In the genomic region with DNA sequence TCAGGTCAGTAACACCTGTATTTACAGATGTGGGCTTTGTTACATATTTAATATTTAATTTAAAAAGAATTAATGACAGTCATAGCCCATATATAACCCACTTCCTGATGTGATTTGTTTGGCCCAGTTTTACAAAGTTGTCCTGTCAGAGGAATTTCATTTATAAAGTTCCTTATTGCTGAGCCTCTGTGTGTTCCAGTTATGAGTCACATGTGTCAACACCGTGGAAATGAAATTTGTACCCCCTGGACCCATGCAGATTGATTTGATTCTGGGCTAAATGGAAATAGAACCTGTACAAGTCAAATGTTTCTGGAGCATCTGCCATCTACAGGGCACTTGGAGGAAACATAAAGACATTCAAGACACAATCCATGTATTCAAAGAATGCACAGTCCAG, we compare ENCODE assay signal across 18 cellular contexts.
DNase-seq lines count a peak whose midpoint lies in the region; ATAC-seq and TF ChIP-seq lines count a peak whose summit lies in the region.
"Had no signal": no experiment of that assay in that cellular context is flagged by ENCODE, and none has a peak within 500 bp of the region (broad histone marks: within the 10 kb centered on the region; RNA-seq: fewer than 3 reads in every experiment).

No MANE protein-coding gene starts in this region.

- H3K36me3 ChIP-seq in mammary epithelial cell (ENCODE audit: insufficient read depth, low read length) = no peaks in the 10 kb centered on the region
- H3K36me3 ChIP-seq in breast epithelium = no peaks in the 10 kb centered on the region
- H3K36me3 ChIP-seq in OCI-LY7 (ENCODE audit: insufficient read depth, low read length) = no peaks in the 10 kb centered on the region
- no peaks in the 10 kb centered on the region for H3K36me3 ChIP-seq in BE2C
- no peaks in the 10 kb centered on the region for H3K36me3 ChIP-seq in heart left ventricle
- H3K36me3 ChIP-seq: BLaER1, HAP-1 had no signal

- H3K4me2 ChIP-seq in mammary epithelial cell (ENCODE audit: insufficient read depth, low read depth, low read length) (no peak overlapping the region), OCI-LY7 (ENCODE audit: low read length) (no peak overlapping the region)
- H3K4me2 ChIP-seq: BLaER1 had no signal

- H4K20me1 ChIP-seq in mammary epithelial cell (ENCODE audit: insufficient read depth, low read length) (no peaks in the 10 kb centered on the region), OCI-LY7 (ENCODE audit: insufficient read depth, low read length) (no peaks in the 10 kb centered on the region)
- H4K20me1 ChIP-seq: BLaER1 had no signal

- H3K4me1 ChIP-seq in mammary epithelial cell (ENCODE audit: insufficient read depth, low read length) (no peaks in the 10 kb centered on the region), breast epithelium (no peaks in the 10 kb centered on the region), OCI-LY7 (ENCODE audit: insufficient read depth, low read length, poor library complexity, severe bottlenecking) (no peaks in the 10 kb centered on the region), BE2C (no peaks in the 10 kb centered on the region), heart left ventricle (no peaks in the 10 kb centered on the region)
- H3K4me1 ChIP-seq: BLaER1, HAP-1 had no signal

- H3K79me2 ChIP-seq in mammary epithelial cell (ENCODE audit: insufficient read depth, low read length) (no peaks in the 10 kb centered on the region), OCI-LY7 (ENCODE audit: insufficient read depth, low read depth, low read length) (no peaks in the 10 kb centered on the region)

- CTCF ChIA-PET in mammary epithelial cell (lab: Charles Lee; ENCODE audit: low non-redundant PET) = no interaction called here
- CTCF ChIA-PET in OCI-LY7 (lab: Charles Lee; ENCODE audit: unreplicated experiment) = no interaction called here

- no peak overlapping the region for H3K9ac ChIP-seq in mammary epithelial cell (ENCODE audit: insufficient read depth, low read length)
- H3K9ac ChIP-seq: BLaER1, GM23248 had no signal

- BruUV-seq in mammary epithelial cell (replicated peaks; lab: Mats Ljungman, UMichigan) = no TSS peak
- BruUV-seq in OCI-LY7 (replicated peaks; lab: Mats Ljungman, UMichigan) = no TSS peak

- H3K9me3 ChIP-seq in mammary epithelial cell (replicated peaks; ENCODE audit: insufficient read depth, low read length) (no peaks in the 10 kb centered on the region), breast epithelium (no peaks in the 10 kb centered on the region), OCI-LY7 (ENCODE audit: low read length) (no peaks in the 10 kb centered on the region), BE2C (no peaks in the 10 kb centered on the region), heart left ventricle (no peaks in the 10 kb centered on the region)
- H3K9me3 ChIP-seq: BLaER1, HAP-1 had no signal

- 0% methylated on average over 1 of the region's 1 CpG for WGBS in mammary epithelial cell (ENCODE audit: low coverage, missing lambda C conversion rate)
- 62 to 67% (median 63%) methylated on average over 1 of the region's 1 CpG for WGBS in heart left ventricle, 4 donors

- in situ Hi-C loops in mammary epithelial cell (cut with MboI; ENCODE audit: low sequenced_read_pairs in 2 of 2) = no loop called here

- peak; percentile 26 for ATAC-seq in left lobe of liver
- no peak for ATAC-seq in HG02678 (IDR thresholded peaks at IDR 0.05; ENCODE audit: unreplicated experiment)
- ATAC-seq in heart left ventricle = no peak
- ATAC-seq: CD8-positive, alpha-beta T cell; K562; Right ventricle myocardium inferior had no signal

- POLR2A ChIA-PET in OCI-LY7 (lab: Charles Lee) = no interaction called here

- TF ChIP-seq CTCF in mammary epithelial cell (conservative IDR thresholded peaks at IDR 0.05 in 1 of 2, IDR thresholded peaks at IDR 0.05 in 1 of 2; ENCODE audit: extremely low read depth in 1 of 2, insufficient read depth in 1 of 2, low read depth in 1 of 2, low read length in 2 of 2) (peak; percentile 4 to 24), breast epithelium (IDR thresholded peaks at IDR 0.05) (no peak), OCI-LY7 (conservative IDR thresholded peaks at IDR 0.05; ENCODE audit: low read length) (peak; percentile 35), BE2C (IDR thresholded peaks at IDR 0.05; ENCODE audit: low read depth, low read length) (no peak), heart left ventricle (IDR thresholded peaks at IDR 0.05) (no peak)

- H3K27me3 ChIP-seq in mammary epithelial cell (ENCODE audit: insufficient read depth, low read length) = peaks cover 4% of the 10 kb centered on the region
- H3K27me3 ChIP-seq in breast epithelium = no peaks in the 10 kb centered on the region
- no peaks in the 10 kb centered on the region; the same call in 1 of the 2 replicates for H3K27me3 ChIP-seq in BE2C
- peaks cover 0 to 35% (median 0%) of the 10 kb centered on the region in 9 donors for H3K27me3 ChIP-seq in heart left ventricle
- H3K27me3 ChIP-seq: BLaER1 had no signal

- H3K4me3 ChIP-seq in mammary epithelial cell (replicated peaks in 1 of 3; ENCODE audit: insufficient read depth in 1 of 3, low read depth in 2 of 3, low read length in 3 of 3) (no peak overlapping the region), breast epithelium (no peak overlapping the region), OCI-LY7 (ENCODE audit: low read depth, low read length, poor library complexity, severe bottlenecking) (no peak overlapping the region), BE2C (ENCODE audit: low read depth, low read length) (no peak overlapping the region), heart left ventricle (no peak overlapping the region)
- H3K4me3 ChIP-seq: BLaER1, GM23248, HAP-1, K562 had no signal

- dilution Hi-C loops in mammary epithelial cell (cut with HindIII; ENCODE audit: low sequenced_read_pairs) = no loop called here

- H3K9me2 ChIP-seq in OCI-LY7 (ENCODE audit: insufficient read depth, low read length) = no peaks in the 10 kb centered on the region

- TF ChIP-seq POLR2A in breast epithelium (IDR thresholded peaks at IDR 0.05) (no peak), heart left ventricle (IDR thresholded peaks at IDR 0.05) (no peak)

- H3K27ac ChIP-seq in mammary epithelial cell (ENCODE audit: insufficient read depth, low read depth, low read length) (no peak overlapping the region), breast epithelium (no peak overlapping the region), OCI-LY7 (ENCODE audit: low read depth, low read length, poor library complexity, severe bottlenecking) (no peak overlapping the region), heart left ventricle (no peak overlapping the region)
- H3K27ac ChIP-seq: BLaER1, GM23248 had no signal

- intact Hi-C loops in mammary epithelial cell (cut with micrococcal nuclease) = no loop called here
- intact Hi-C loops in breast epithelium (cut with DNase I; ENCODE audit: low total_unique reads) = no loop called here
- intact Hi-C loops in OCI-LY7 (cut with micrococcal nuclease; ENCODE audit: unreplicated experiment) = no loop called here
- intact Hi-C loops in heart left ventricle (cut with DNase I) = no loop called here

- no peak for DNase-seq in mammary epithelial cell
- no peak for DNase-seq in breast epithelium (ENCODE audit: low spot score in 2 of 2)
- DNase-seq in OCI-LY7 (ENCODE audit: low spot score) = no peak
- no peak for DNase-seq in left lobe of liver (ENCODE audit: low spot score)
- no peak for DNase-seq in BE2C
- DNase-seq in heart left ventricle = no peak
- DNase-seq: CD8-positive, alpha-beta T cell; DMS79; GM23248; MV-4-11; NCI-H187 treated with DMSO at 0.1 percent for 48 hours; NCI-H526 treated with DMSO at 0.1 percent for 48 hours; SW 1271 had no signal

- H2AFZ ChIP-seq in mammary epithelial cell (ENCODE audit: low read depth, low read length) (no peak overlapping the region), OCI-LY7 (ENCODE audit: low read length) (no peak overlapping the region)
- H2AFZ ChIP-seq: GM23248 had no signal

Comparison
In these comparisons a context has a peak if more than half of its experiments do, and no peak if none do; other contexts are left out.
1. CTCF ChIP-seq: peak in mammary epithelial cell (2 of 2) and OCI-LY7 (single experiment); none in breast epithelium (0 of 3), BE2C (single experiment) and heart left ventricle (0 of 12).